11 cellular contexts compared by ENCODE assay signal in genomic region chr4:133565379-133565778, GRCh38.
A peak's percentile ranks its signal among the peaks of the same experiment; 100 is the strongest.
DNase-seq lines count a peak whose midpoint lies in the region; ATAC-seq lines count a peak whose summit lies in the region.
"Had no signal": no experiment of that assay in that cellular context is flagged by ENCODE, and none has a peak within 500 bp of the region (broad histone marks: within the 10 kb centered on the region; RNA-seq: fewer than 3 reads in every experiment).

No MANE protein-coding gene starts in this region.

- DNase-seq in GM04503 (ENCODE audit: low read depth) (peak; percentile 78), NCI-H1092 treated with DMSO at 0.1 percent for 48 hours (lab: John Stamatoyannopoulos, UW) (peak; percentile 21), amniotic epithelial cell (ENCODE audit: low read depth) (peak; percentile 85), iPS-NIHi11 (ENCODE audit: low spot score) (peak; percentile 7), globus pallidus (ENCODE audit: low spot score) (no peak), ecto neural progenitor cell (ENCODE audit: low spot score) (no peak), UCSD-AML1 (lab: John Stamatoyannopoulos, UW; ENCODE audit: unreplicated experiment) (no peak)
- DNase-seq: activated CD4-positive, alpha-beta T cell treated with anti-CD3 and anti-CD28 coated beads for 1 hour; activated effector memory CD4-positive, alpha-beta T cell treated with anti-CD3 and anti-CD28 coated beads, Interleukin-2, amount 50 U/mL, for 16 hours; CD4-positive, CD25-positive, alpha-beta regulatory T cell had no signal

- no peak for ATAC-seq in HG02588 (IDR thresholded peaks at IDR 0.05; ENCODE audit: unreplicated experiment)

Comparison
In these comparisons a context has a peak if more than half of its experiments do, and no peak if none do; other contexts are left out.
1. DNase-seq: peak in GM04503 (single experiment), NCI-H1092 treated with DMSO at 0.1 percent for 48 hours (single experiment), amniotic epithelial cell (single experiment) and iPS-NIHi11 (single experiment); none in globus pallidus (single experiment), ecto neural progenitor cell (single experiment) and UCSD-AML1 (single experiment).